ENCODE assay signal across 27 cellular contexts in the genomic region with DNA sequence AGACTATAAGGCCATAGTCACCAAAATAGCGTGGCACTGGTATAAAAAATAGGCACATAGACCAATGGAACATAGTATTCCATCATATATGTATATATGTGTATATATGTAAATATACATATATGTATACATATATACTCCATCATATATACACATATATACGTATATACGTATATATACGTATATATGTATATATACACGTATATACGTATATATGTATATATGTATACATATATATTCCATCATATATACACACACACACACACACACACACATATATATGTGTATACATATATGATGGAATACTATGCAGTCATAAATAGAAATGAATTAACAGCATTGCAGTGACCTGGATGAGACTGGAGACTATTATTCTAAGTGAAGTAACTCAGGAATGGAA.
"Had no signal": no experiment of that assay in that cellular context is flagged by ENCODE, and none has a peak within 500 bp of the region (broad histone marks: within the 10 kb centered on the region; RNA-seq: fewer than 3 reads in every experiment).

No MANE protein-coding gene starts in this region.

- H3K36me3 ChIP-seq: left lung, lower lobe of right lung, right atrium auricular region, right lobe of liver, uterus had no signal

- H3K9me3 ChIP-seq: lower lobe of right lung, psoas muscle, right lobe of liver, uterus had no signal

- H3K27ac Mint-ChIP-seq: nephron; stimulated activated memory B cell treated with anti-CD40 and anti-IgM and Interleukin-4, amounts not matched to agents 10 μg/mL and 1 μg/mL and 100 μg/mL, for 72 hours; stimulated activated naive CD8-positive, alpha-beta T cell treated with anti-CD3 and anti-CD28 coated beads, Interleukin-15, amount 100 ng/mL, for 72 hours; type B pancreatic cell had no signal

- H3K4me3 Mint-ChIP-seq: naive B cell; nephron; neural crest cell; stimulated activated memory B cell treated with anti-CD40 and anti-IgM and Interleukin-4, amounts not matched to agents 10 μg/mL and 1 μg/mL and 100 μg/mL, for 72 hours; stimulated activated naive CD8-positive, alpha-beta T cell treated with anti-CD3 and anti-CD28 coated beads, Interleukin-15, amount 100 ng/mL, for 72 hours; type B pancreatic cell had no signal

- DNase-seq: hippocampal formation; left colon; left lung; lower lobe of right lung; mammary epithelial cell; mesenchymal stem cell; naive B cell; nucleus accumbens; psoas muscle; right lobe of liver; stimulated activated CD4-positive, alpha-beta T cell treated with anti-CD3 and anti-CD28 coated beads, Interleukin-1b, Interleukin-23, amount 100 ng/mL, for 48 hours; stimulated activated CD4-positive, alpha-beta T cell treated with anti-CD3 and anti-CD28 coated beads, Interleukin-2, amount 100 ng/mL, for 48 hours; stimulated activated CD4-positive, alpha-beta T cell treated with anti-CD3 and anti-CD28 coated beads, Interleukin-4, amount 100 ng/mL, for 4 hours; stimulated activated CD8-positive, alpha-beta memory T cell treated with anti-CD3 and anti-CD28 coated beads, Interleukin-4, amount 100 ng/mL, for 48 hours; stimulated activated naive CD4-positive, alpha-beta T cell treated with Interleukin-2 at 50 U/mL for 16 hours; stimulated activated naive CD8-positive, alpha-beta T cell treated with anti-CD3 and anti-CD28 coated beads, Interleukin-15, amount 100 ng/mL, for 72 hours; substantia nigra; uterus had no signal

- H3K36me3 Mint-ChIP-seq: type B pancreatic cell had no signal

- ATAC-seq: left colon; left lung; lower lobe of right lung; psoas muscle; right lobe of liver; stimulated activated memory B cell treated with anti-CD40 and anti-IgM and Interleukin-4, amounts not matched to agents 10 μg/mL and 1 μg/mL and 100 μg/mL, for 72 hours; stimulated activated naive CD8-positive, alpha-beta T cell treated with anti-CD3 and anti-CD28 coated beads, Interleukin-15, amount 100 ng/mL, for 72 hours had no signal

- H3K4me1 Mint-ChIP-seq: nephron; neural crest cell; stimulated activated memory B cell treated with anti-CD40 and anti-IgM and Interleukin-4, amounts not matched to agents 10 μg/mL and 1 μg/mL and 100 μg/mL, for 72 hours had no signal

- FAIRE-seq: keratinocyte had no signal

- H3K27me3 Mint-ChIP-seq: naive B cell; stimulated activated memory B cell treated with anti-CD40 and anti-IgM and Interleukin-4, amounts not matched to agents 10 μg/mL and 1 μg/mL and 100 μg/mL, for 72 hours; stimulated activated naive CD8-positive, alpha-beta T cell treated with anti-CD3 and anti-CD28 coated beads, Interleukin-15, amount 100 ng/mL, for 72 hours; type B pancreatic cell had no signal

- H3K4me3 ChIP-seq: left lung, lower lobe of right lung, psoas muscle, right atrium auricular region, right lobe of liver, smooth muscle cell, tibial nerve, uterus had no signal

- H3K27me3 ChIP-seq: left lung, right atrium auricular region, right lobe of liver, tibial nerve, uterus had no signal

- H3K27ac ChIP-seq: left lung, lower lobe of right lung, parathyroid adenoma, psoas muscle, right atrium auricular region, right lobe of liver, tibial nerve, uterus had no signal

- H3K4me1 ChIP-seq: left lung, parathyroid adenoma, psoas muscle, right lobe of liver, uterus had no signal
